In the genomic region with DNA sequence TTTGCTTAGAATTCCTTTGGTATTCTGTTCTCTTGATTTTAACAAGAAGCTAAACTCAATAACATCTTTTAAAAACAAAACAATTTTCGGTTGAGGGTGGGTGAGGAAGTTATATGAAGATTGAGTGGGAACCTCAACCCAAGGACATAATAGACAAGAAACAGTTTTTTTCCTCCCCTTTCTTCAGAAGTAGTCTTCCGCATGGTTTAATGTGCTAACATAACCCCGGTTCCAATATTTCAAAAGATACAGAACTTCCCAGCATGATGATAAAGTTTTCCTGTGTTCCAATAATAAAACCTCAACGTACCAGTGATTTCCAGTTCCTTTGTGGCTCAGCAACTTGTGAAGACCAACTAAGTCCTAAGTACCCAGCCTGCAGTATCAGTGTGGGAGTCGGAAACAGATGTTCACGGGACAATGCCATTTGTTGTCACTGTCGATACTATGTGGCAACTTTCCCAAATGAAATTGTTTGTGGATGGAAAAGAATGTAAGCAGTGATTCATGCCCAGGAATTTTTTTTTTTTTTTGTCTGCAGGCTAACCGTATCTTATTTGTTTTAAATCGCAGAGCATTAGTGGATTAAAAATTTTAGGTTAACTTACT, we compare ENCODE assay signal across 10 cellular contexts. TPM values are rescaled to one million over a fixed set of nuclear protein-coding genes. Genes with fewer than 3 reads are reported as not detected.
DNase-seq lines count a peak whose midpoint lies in the region; ATAC-seq and FAIRE-seq lines count a peak whose summit lies in the region.
"Had no signal": no experiment of that assay in that cellular context is flagged by ENCODE, and none has a peak within 500 bp of the region (broad histone marks: within the 10 kb centered on the region; RNA-seq: fewer than 3 reads in every experiment).

No MANE protein-coding gene starts in this region.

- DNase-seq in AG08396 (ENCODE audit: low spot score) (peak; percentile 42), LoVo (ENCODE audit: low spot score) (peak; percentile 52), lung microvascular endothelial cell (ENCODE audit: low read depth in 2 of 2) (peak; percentile 99), NK-92 (lab: John Stamatoyannopoulos, UW; ENCODE audit: unreplicated experiment) (no peak)
- DNase-seq: DND-41, NCI-H187 treated with DMSO at 0.1 percent for 48 hours had no signal

- ATAC-seq in HG02798 (IDR thresholded peaks at IDR 0.05; ENCODE audit: poor library complexity, unreplicated experiment), result no peak
- ATAC-seq in HG02840 (IDR thresholded peaks at IDR 0.05; ENCODE audit: low FRiP score, unreplicated experiment), result no peak
- ATAC-seq in HG03457 (IDR thresholded peaks at IDR 0.05; ENCODE audit: unreplicated experiment), result no peak

- peak; percentile 87 for FAIRE-seq in endometrium (lab: Jason Lieb, UNC)

RNA-seq across cellular contexts. Expression of a gene that starts 48.5 kb away (rescaled TPM):
- total RNA-seq in lung microvascular endothelial cell, result 3.4 and 7.2 TPM in 2 replicates
